Comparison of ENCODE assay signal across 13 cellular contexts in the genomic region with DNA sequence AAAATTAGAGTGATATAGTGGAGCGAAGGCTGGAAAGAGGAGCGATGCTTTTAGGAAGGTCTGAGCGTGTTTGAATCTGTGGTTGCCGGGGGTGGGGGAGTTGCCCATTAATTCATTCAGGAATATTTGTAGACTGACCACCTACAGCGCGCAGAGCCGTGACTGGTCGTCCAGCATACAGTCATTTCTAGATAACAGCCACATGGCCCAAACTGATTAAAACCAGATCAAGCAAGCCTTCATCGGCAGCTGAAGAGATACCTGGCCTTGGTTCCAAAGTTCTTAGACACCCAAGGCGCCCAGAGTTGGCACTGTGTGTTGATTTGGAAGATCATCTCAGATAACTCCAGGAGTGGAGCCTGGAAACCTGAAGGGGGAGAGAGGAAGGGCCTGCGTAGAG. TPM values are rescaled to one million over a fixed set of nuclear protein-coding genes. Genes with fewer than 3 reads are reported as not detected.
DNase-seq lines count a peak whose midpoint lies in the region; ATAC-seq and TF ChIP-seq lines count a peak whose summit lies in the region.
"Had no signal": no experiment of that assay in that cellular context is flagged by ENCODE, and none has a peak within 500 bp of the region (broad histone marks: within the 10 kb centered on the region; RNA-seq: fewer than 3 reads in every experiment).

No MANE protein-coding gene starts in this region.

- intact Hi-C loops in body of pancreas (cut with DNase I) = no loop called here
- intact Hi-C loops in spleen (cut with DNase I; ENCODE audit: low total_unique reads) = no loop called here

- peaks cover 13% of the 10 kb centered on the region for H3K4me1 ChIP-seq in HUES48 (ENCODE audit: control insufficient read depth, insufficient read depth, low read length)
- H3K4me1 ChIP-seq in body of pancreas = peaks cover 30% of the 10 kb centered on the region
- H3K4me1 ChIP-seq in spleen = peaks cover 0 to 54% (median 25%) of the 10 kb centered on the region in 6 donors

- DNase-seq in body of pancreas (peak; percentile 13 to 38 (median 24)), left lobe of liver (ENCODE audit: low spot score) (peak; percentile 55), spleen (no peak), HuH-7 (ENCODE audit: low spot score) (no peak), activated gamma-delta T cell (lab: John Stamatoyannopoulos, UW) (no peak), SW 1271 (lab: John Stamatoyannopoulos, UW) (no peak)
- no peak for DNase-seq in central memory CD4-positive, alpha-beta T cell
- DNase-seq: immature natural killer cell; NCI-H146; occipital lobe; stimulated activated CD4-positive, alpha-beta T cell treated with anti-CD3 and anti-CD28 coated beads, Interleukin-1b, Interleukin-23, amount 100 ng/mL, for 48 hours had no signal

- peak in 2 of 3 donors; percentile 31 to 43 for TF ChIP-seq POLR2A in body of pancreas (IDR thresholded peaks at IDR 0.05)
- TF ChIP-seq POLR2A in spleen (IDR thresholded peaks at IDR 0.05) = no peak

- H3K27ac ChIP-seq in HUES48 (ENCODE audit: low read depth, low read length) = no peak overlapping the region
- peak overlapping the region in 3 of 4 donors; percentile 81 to 92 (median 89) for H3K27ac ChIP-seq in body of pancreas
- H3K27ac ChIP-seq in spleen = peak overlapping the region in 6 of 8 donors; percentile 24 to 89 (median 65)

- H3K9me3 ChIP-seq in HUES48 (ENCODE audit: control insufficient read depth, insufficient read depth, low read length) (no peaks in the 10 kb centered on the region), body of pancreas (no peaks in the 10 kb centered on the region), spleen (no peaks in the 10 kb centered on the region)

- ATAC-seq in body of pancreas (peak; percentile 22), left lobe of liver (no peak)
- ATAC-seq: stimulated activated memory B cell treated with anti-CD40 and anti-IgM and Interleukin-4, amounts not matched to agents 10 μg/mL and 1 μg/mL and 100 μg/mL, for 72 hours had no signal

- peaks cover 14% of the 10 kb centered on the region for H3K27me3 ChIP-seq in HUES48 (ENCODE audit: control insufficient read depth, insufficient read depth, low read length)
- no peaks in the 10 kb centered on the region for H3K27me3 ChIP-seq in body of pancreas
- peaks cover 0 to 36% (median 12%) of the 10 kb centered on the region in 7 donors for H3K27me3 ChIP-seq in spleen (replicated peaks in 1 of 7)

- no peak overlapping the region for H3K9ac ChIP-seq in HUES48 (ENCODE audit: low read depth, low read length)

- no peaks in the 10 kb centered on the region for H3K36me3 ChIP-seq in HUES48 (ENCODE audit: control insufficient read depth, insufficient read depth, low read length)
- H3K36me3 ChIP-seq in body of pancreas (replicated peaks in 1 of 2; ENCODE audit: insufficient read depth in 1 of 2, low read depth in 2 of 2) = no peaks in the 10 kb centered on the region
- H3K36me3 ChIP-seq in spleen = no peaks in the 10 kb centered on the region

- 0 out of 2 replicates have a peak overlapping the region, but pooled peaks have one; percentile 1 for H3K4me3 ChIP-seq in HUES48 (ENCODE audit: low read depth, low read length)
- H3K4me3 ChIP-seq in body of pancreas = no peak overlapping the region
- peak overlapping the region in 5 of 8 donors; percentile 67 to 81 (median 73) for H3K4me3 ChIP-seq in spleen

- WGBS in body of pancreas, 2 donors = 31 to 32% methylated on average over 11 of the region's 11 CpGs
- WGBS in spleen, 5 donors = 71 to 91% (median 82%) methylated on average over 11 of the region's 11 CpGs

- TF ChIP-seq CTCF in body of pancreas (IDR thresholded peaks at IDR 0.05) (no peak), spleen (IDR thresholded peaks at IDR 0.05 in 8 of 11, conservative IDR thresholded peaks at IDR 0.05 in 3 of 11) (no peak)

RNA-seq across cellular contexts. Expression of a gene that starts 1.7 kb away (rescaled TPM):
- total RNA-seq in body of pancreas = 10 to 100 TPM; 29.3 to 58.3 TPM
- 38.3 TPM for total RNA-seq in left lobe of liver
- 10 to 100 TPM in 4 of 7 donors, 1 to 10 TPM in 3; 5.2 to 15.4 (median 10.8) TPM for total RNA-seq in spleen
- polyA plus RNA-seq in spleen = 1 to 10 TPM; 1.6 to 3.5 (median 1.6) TPM

Comparison
In these comparisons a context has a peak if more than half of its experiments do, and no peak if none do; other contexts are left out.
1. H3K4me3 ChIP-seq: peak in HUES48 (single experiment) and spleen (5 of 8); none in body of pancreas (0 of 2).
2. DNase-seq: peak in body of pancreas (4 of 4) and left lobe of liver (single experiment); none in spleen (single experiment), HuH-7 (single experiment), central memory CD4-positive, alpha-beta T cell (single experiment), activated gamma-delta T cell (single experiment) and SW 1271 (0 of 2).
3. POLR2A ChIP-seq: peak in body of pancreas (2 of 3); none in spleen (0 of 3).